In the genomic region with DNA sequence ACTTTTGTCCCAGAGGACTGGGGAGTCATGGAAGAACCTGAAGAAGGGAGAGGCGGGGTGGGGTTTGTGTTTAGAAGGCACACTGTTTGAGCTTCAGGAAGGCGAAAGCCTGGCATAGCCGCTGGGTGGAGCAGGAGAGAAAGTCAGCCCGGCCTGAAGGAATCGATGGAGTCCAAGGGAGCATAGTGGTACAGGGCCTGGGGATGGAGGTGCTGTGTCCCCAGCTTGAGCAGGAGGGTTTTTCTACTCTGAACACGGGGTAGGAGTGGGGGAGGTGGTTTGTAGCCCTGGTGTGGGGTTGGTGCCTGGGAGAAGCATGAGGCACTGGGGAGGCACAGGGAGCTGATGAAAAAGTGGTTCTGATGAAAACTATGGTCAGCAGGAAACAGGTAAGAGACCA, we compare ENCODE assay signal across 1 cellular context.
TF ChIP-seq lines count a peak whose summit lies in the region.

No MANE protein-coding gene starts in this region.

TF ChIP-seq in K562, 482 proteins besides CTCF, POLR2A, EP300 and RAD21:
- TF ChIP-seq ZEB2 (IDR thresholded peaks at IDR 0.05) (no peak), EP400 (IDR thresholded peaks at IDR 0.05) (no peak), PML (IDR thresholded peaks at IDR 0.05; ENCODE audit: low read length) (no peak), IRF2 (CRISPR knock-in tag; IDR thresholded peaks at IDR 0.05) (no peak), BRD9 (IDR thresholded peaks at IDR 0.05; ENCODE audit: low read depth, partially characterized antibody) (no peak), NR3C1 (CRISPR knock-in tag; IDR thresholded peaks at IDR 0.05) (no peak), ERF (CRISPR knock-in tag; IDR thresholded peaks at IDR 0.05) (no peak), ZC3H4 (CRISPR knock-in tag; IDR thresholded peaks at IDR 0.05; ENCODE audit: borderline replicate concordance) (0 out of 2 replicates have a peak, but pooled peaks have one; percentile 55), ZC3H11A (IDR thresholded peaks at IDR 0.05; ENCODE audit: low read depth, low read length) (no peak)
